2 cellular contexts compared by ENCODE assay signal in genomic region chr1:14994148-14994547, GRCh38.
TF ChIP-seq lines count a peak whose summit lies in the region.

No MANE protein-coding gene starts in this region.

TF ChIP-seq in HepG2, 621 proteins besides CTCF, POLR2A, EP300 and RAD21:
- TF ChIP-seq CEBPB (IDR thresholded peaks at IDR 0.05; ENCODE audit: borderline replicate concordance, low read depth, low read length) (peak; percentile 75; the same call in 1 of the 2 replicates), EED (CRISPR knock-in tag; IDR thresholded peaks at IDR 0.05) (no peak), ZNF629 (CRISPR knock-in tag; conservative IDR thresholded peaks at IDR 0.05) (peak; percentile 46), HNF4G (IDR thresholded peaks at IDR 0.05; ENCODE audit: borderline replicate concordance, low read depth, low read length) (0 out of 2 replicates have a peak, but pooled peaks have one; percentile 46), HNF4G (CRISPR knock-in tag; IDR thresholded peaks at IDR 0.05; ENCODE audit: borderline replicate concordance, low read depth) (no peak), HNF4A (CRISPR knock-in tag; IDR thresholded peaks at IDR 0.05) (peak; percentile 68; the same call in 1 of the 2 replicates), MAFK (conservative IDR thresholded peaks at IDR 0.05 in 1 of 2, IDR thresholded peaks at IDR 0.05 in 1 of 2; ENCODE audit: low read length in 2 of 2) (peak in 1 of 2 experiments; percentile 55; a peak in 3 of 4 replicates), BCL6 (CRISPR knock-in tag; IDR thresholded peaks at IDR 0.05) (peak; percentile 40; the same call in 1 of the 2 replicates), CSRNP2 (CRISPR knock-in tag; conservative IDR thresholded peaks at IDR 0.05; ENCODE audit: low read depth) (no peak), ZNF225 (CRISPR knock-in tag; IDR thresholded peaks at IDR 0.05) (no peak), MAFF (IDR thresholded peaks at IDR 0.05; ENCODE audit: low read depth, low read length) (peak; percentile 36; the same call in 1 of the 2 replicates), ZNF7 (CRISPR knock-in tag; IDR thresholded peaks at IDR 0.05) (no peak), HDAC1 (CRISPR knock-in tag; IDR thresholded peaks at IDR 0.05) (0 out of 2 replicates have a peak, but pooled peaks have one; percentile 21)
TF ChIP-seq in HepG2: peak in this region for 8.

TF ChIP-seq in K562, 482 proteins besides CTCF, POLR2A, EP300 and RAD21:
- no peak for TF ChIP-seq ZNF583 (CRISPR knock-in tag; IDR thresholded peaks at IDR 0.05)
- TF ChIP-seq MLX (CRISPR knock-in tag; conservative IDR thresholded peaks at IDR 0.05) = no peak
- TF ChIP-seq PHB2 (IDR thresholded peaks at IDR 0.05; ENCODE audit: low read depth) = no peak
- TF ChIP-seq CBX2 (IDR thresholded peaks at IDR 0.05; ENCODE audit: insufficient read depth, low read length, poor library complexity, severe bottlenecking) = no peak
- no peak for TF ChIP-seq L3MBTL2 (IDR thresholded peaks at IDR 0.05)
- TF ChIP-seq CEBPB (tag; IDR thresholded peaks at IDR 0.05) = 0 out of 2 replicates have a peak, but pooled peaks have one; percentile 33
- no peak for TF ChIP-seq PREB (CRISPR knock-in tag; IDR thresholded peaks at IDR 0.05)
- TF ChIP-seq BCL6 (CRISPR knock-in tag; IDR thresholded peaks at IDR 0.05) = no peak
